In the genomic region with DNA sequence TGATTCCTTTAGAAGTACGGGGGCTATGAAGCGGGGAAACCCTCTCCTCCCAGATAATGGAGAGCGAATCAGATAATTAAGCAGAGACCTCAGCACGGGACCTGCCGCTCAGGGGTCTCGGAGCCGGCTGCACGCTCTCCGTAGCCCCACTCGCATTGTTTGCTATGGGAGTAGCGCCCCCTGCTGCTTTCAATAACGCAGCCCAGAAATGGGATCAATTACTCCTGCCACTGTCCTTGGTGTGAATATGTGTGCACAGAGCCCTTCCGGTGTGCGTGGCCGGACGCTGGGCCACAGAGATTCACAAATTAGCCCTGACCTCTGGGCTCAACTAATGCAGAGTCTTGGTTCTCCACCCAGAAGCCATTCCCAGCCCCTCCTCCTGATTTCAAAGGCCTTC, we compare ENCODE assay signal across 12 cellular contexts.
DNase-seq lines count a peak whose midpoint lies in the region; FAIRE-seq and TF ChIP-seq lines count a peak whose summit lies in the region.
"Had no signal": no experiment of that assay in that cellular context is flagged by ENCODE, and none has a peak within 500 bp of the region (broad histone marks: within the 10 kb centered on the region; RNA-seq: fewer than 3 reads in every experiment).

No MANE protein-coding gene starts in this region.

- intact Hi-C loops in adrenal gland (cut with DNase I): no loop called here
- intact Hi-C loops in thyroid gland (cut with DNase I): no loop called here

- H3K9me3 ChIP-seq in adrenal gland (replicated peaks in 1 of 3) (no peaks in the 10 kb centered on the region), thyroid gland (no peaks in the 10 kb centered on the region)

- no peak for DNase-seq in D721Med (ENCODE audit: insufficient read length, low spot score)
- no peak for DNase-seq in HFF-Myc (ENCODE audit: extremely low read depth, low read depth)
- peak; percentile 53 to 71 (median 61) for DNase-seq in adrenal gland
- peak; percentile 1 for DNase-seq in midbrain (lab: John Stamatoyannopoulos, UW)
- DNase-seq in thyroid gland: no peak
- no peak for DNase-seq in NK-92 treated with Interleukin-12 subunit alpha and Interleukin-12 subunit beta, amount 100 ng/mL, for 24 hours (lab: John Stamatoyannopoulos, UW)
- no peak for DNase-seq in glomerular visceral epithelial cell (ENCODE audit: extremely low spot score)
- DNase-seq in A172 (ENCODE audit: low spot score): no peak
- DNase-seq: activated T-cell treated with anti-CD3 and anti-CD28 coated beads, Interleukin-2, amount 50 U/mL, for 4 hours; DMS53; mammary epithelial cell had no signal

- H3K27ac ChIP-seq in adrenal gland (no peak overlapping the region), thyroid gland (no peak overlapping the region)

- H3K36me3 ChIP-seq in adrenal gland (replicated peaks in 1 of 2) (no peaks in the 10 kb centered on the region), thyroid gland (no peaks in the 10 kb centered on the region)

- peak; percentile 46 for TF ChIP-seq CTCF in D721Med (IDR thresholded peaks at IDR 0.05; ENCODE audit: insufficient read depth, missing control alignments)
- peak; percentile 17 for TF ChIP-seq CTCF in HFF-Myc (IDR thresholded peaks at IDR 0.05; ENCODE audit: low read depth, low read length, missing control alignments)
- TF ChIP-seq CTCF in adrenal gland (IDR thresholded peaks at IDR 0.05): peak; percentile 52 to 78 (median 74)
- TF ChIP-seq CTCF in thyroid gland (IDR thresholded peaks at IDR 0.05): peak in 1 of 6 experiments; percentile 11

- TF ChIP-seq POLR2A in adrenal gland (IDR thresholded peaks at IDR 0.05): no peak
- no peak for TF ChIP-seq POLR2A in thyroid gland (IDR thresholded peaks at IDR 0.05)

- 5 to 11% (median 7%) methylated on average over 10 to 16 of the region's 16 CpGs for WGBS in adrenal gland, 4 donors
- 3 to 6% methylated on average over 7 to 11 of the region's 16 CpGs for whole genome bisulfite sequencing in thyroid gland, 2 donors

- no peak for FAIRE-seq in D721Med (lab: Jason Lieb, UNC)
- FAIRE-seq: K562 had no signal

- no peaks in the 10 kb centered on the region for H3K4me1 ChIP-seq in adrenal gland (replicated peaks in 1 of 2)
- H3K4me1 ChIP-seq in thyroid gland: no peaks in the 10 kb centered on the region

- H3K27me3 ChIP-seq in adrenal gland (no peaks in the 10 kb centered on the region), thyroid gland (no peaks in the 10 kb centered on the region)

- H3K4me3 ChIP-seq in HFF-Myc (replicated peaks; ENCODE audit: low read depth, low read length) (no peak overlapping the region), adrenal gland (peak overlapping the region in 1 of 4 donors; percentile 55), thyroid gland (replicated peaks in 1 of 3) (no peak overlapping the region)
- H3K4me3 ChIP-seq: K562 had no signal

Comparison
In these comparisons a context has a peak if more than half of its experiments do, and no peak if none do; other contexts are left out.
1. DNase-seq: peak in adrenal gland (7 of 7) and midbrain (single experiment); none in D721Med (single experiment), HFF-Myc (single experiment), thyroid gland (0 of 2), NK-92 treated with Interleukin-12 subunit alpha and Interleukin-12 subunit beta, amount 100 ng/mL, for 24 hours (single experiment), glomerular visceral epithelial cell (single experiment) and A172 (single experiment).